11 cellular contexts compared by ENCODE assay signal in the genomic region with DNA sequence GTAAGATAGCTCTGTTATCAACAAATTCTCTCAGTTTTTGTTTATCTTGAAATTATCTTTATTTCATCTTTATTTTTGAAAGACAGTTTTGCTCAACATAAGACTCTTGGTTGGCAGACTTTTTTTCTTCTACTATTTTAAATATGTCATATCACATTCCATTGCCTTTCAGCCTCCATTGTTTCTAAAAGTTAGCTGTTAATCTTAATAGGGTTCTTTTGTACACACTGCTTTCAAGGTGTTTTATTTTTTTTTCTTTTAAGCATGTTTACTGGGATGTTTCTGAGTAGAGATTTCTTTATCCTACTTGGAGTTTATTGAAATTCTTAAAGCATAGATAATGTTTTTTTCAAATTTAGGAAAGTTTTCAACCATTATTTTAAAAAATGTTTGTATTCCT.
"Had no signal": no experiment of that assay in that cellular context is flagged by ENCODE, and none has a peak within 500 bp of the region (broad histone marks: within the 10 kb centered on the region; RNA-seq: fewer than 3 reads in every experiment).

No MANE protein-coding gene starts in this region.

- FAIRE-seq: H1, H54 had no signal

- H3K27ac Mint-ChIP-seq: GM23338, H9, HFFc6 had no signal

- H3K4me3 ChIP-seq: GM23248, GM23338, HAP-1 had no signal

- DNase-seq: GM23248, GOT3, H7, H9, HCEC 1CT, HFFc6 had no signal

- H3K4me2 ChIP-seq: GM23338 had no signal

- ATAC-seq: GM23338, HCT116 had no signal

- H3K4me3 Mint-ChIP-seq: GM23338, H9, HFFc6 had no signal

- H3K27ac ChIP-seq: GM23248 had no signal

- H2AFZ ChIP-seq: GM23248, GM23338 had no signal

- H3K9ac ChIP-seq: GM23248 had no signal

- H3K4me1 Mint-ChIP-seq: GM23338, H9 had no signal

- H3K4me1 ChIP-seq: HAP-1 had no signal

- H3K9me3 ChIP-seq: HAP-1 had no signal

- H3K36me3 ChIP-seq: HAP-1 had no signal
